In the genomic region with DNA sequence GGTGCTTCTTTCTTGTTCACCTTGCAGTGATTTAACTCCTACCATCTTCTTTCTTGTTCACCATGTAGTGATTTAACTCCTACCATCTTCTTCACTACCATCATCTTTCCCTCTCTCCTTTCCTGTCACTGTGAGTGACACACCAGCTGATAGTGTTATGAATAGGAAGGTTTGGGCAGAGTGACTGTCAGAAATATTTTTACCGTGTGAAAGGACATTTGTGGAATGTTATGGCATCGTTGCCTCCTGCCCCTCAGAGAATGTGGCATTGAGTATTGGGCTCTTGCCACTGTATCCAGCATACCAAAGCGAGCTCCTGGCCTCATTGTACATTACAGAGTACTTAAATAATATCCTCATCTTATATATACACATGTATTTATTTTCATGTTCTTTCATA, we compare ENCODE assay signal across 25 cellular contexts.
"Had no signal": no experiment of that assay in that cellular context is flagged by ENCODE, and none has a peak within 500 bp of the region (broad histone marks: within the 10 kb centered on the region; RNA-seq: fewer than 3 reads in every experiment).

No MANE protein-coding gene starts in this region.

- FAIRE-seq: endometrium, islet of Langerhans, keratinocyte had no signal

- H3K4me3 ChIP-seq: colonic mucosa, esophagus squamous epithelium, heart right ventricle, left lung, lower lobe of right lung, mucosa of descending colon had no signal

- H3K9me3 ChIP-seq: colonic mucosa, esophagus squamous epithelium, heart right ventricle, left lung, lower lobe of right lung, mucosa of descending colon had no signal

- DNase-seq: cerebellar nuclear complex; colonic mucosa; cortex of kidney; effector CD8-positive, alpha-beta T cell; effector memory CD8-positive, alpha-beta T cell; endodermal cell; erythroblast; esophagus squamous epithelium; foreskin fibroblast; foreskin melanocyte; glutamatergic neuron; head of caudate nucleus; heart right ventricle; hippocampal formation; left cardiac atrium; left lung; left ventricle myocardium superior; lower lobe of right lung; mesenchymal stem cell; mucosa of descending colon had no signal

- H3K27ac ChIP-seq: colonic mucosa, epithelial cell of prostate, esophagus squamous epithelium, heart right ventricle, left lung, lower lobe of right lung had no signal

- H3K36me3 ChIP-seq: colonic mucosa, esophagus squamous epithelium, heart right ventricle, left lung, lower lobe of right lung had no signal

- H3K27me3 ChIP-seq: colonic mucosa, esophagus squamous epithelium, left lung had no signal

- H3K4me1 ChIP-seq: colonic mucosa, esophagus squamous epithelium, heart right ventricle, left lung, lower lobe of right lung had no signal

- ATAC-seq: effector memory CD8-positive, alpha-beta T cell; esophagus mucosa; heart right ventricle; left lung; left ventricle myocardium superior; lower lobe of right lung; mucosa of descending colon had no signal
